ENCODE assay signal across 8 cellular contexts in genomic region chr1:168603501-168604107, GRCh38. TPM values are rescaled to one million over a fixed set of nuclear protein-coding genes. Genes with fewer than 3 reads are reported as not detected.
A peak's percentile ranks its signal among the peaks of the same experiment; 100 is the strongest.
DNase-seq lines count a peak whose midpoint lies in the region; ATAC-seq and TF ChIP-seq lines count a peak whose summit lies in the region.

No MANE protein-coding gene starts in this region.

- no peak overlapping the region for H3K9ac ChIP-seq in NT2/D1 (ENCODE audit: insufficient read length, low read depth)

- TF ChIP-seq CTCF in epithelial cell of esophagus (IDR thresholded peaks at IDR 0.05; ENCODE audit: insufficient read depth, low read depth, low read length, missing control alignments): peak; percentile 93

- peak; percentile 79 for ATAC-seq in GM18868 (IDR thresholded peaks at IDR 0.05; ENCODE audit: unreplicated experiment)

- H3K9me3 ChIP-seq in NT2/D1 (ENCODE audit: insufficient read depth, low read length): no peaks in the 10 kb centered on the region

- no peaks in the 10 kb centered on the region for H3K27me3 ChIP-seq in NT2/D1 (ENCODE audit: insufficient read depth, insufficient read length)

- H3K4me3 ChIP-seq in NT2/D1 (ENCODE audit: insufficient read length, low read depth) (no peak overlapping the region), epithelial cell of esophagus (ENCODE audit: low read length) (no peak overlapping the region)

- no peaks in the 10 kb centered on the region for H3K36me3 ChIP-seq in NT2/D1 (ENCODE audit: insufficient read depth, insufficient read length, low read length)

- H3K4me1 ChIP-seq in NT2/D1 (ENCODE audit: insufficient read depth, insufficient read length): no peaks in the 10 kb centered on the region

- DNase-seq in A172 (ENCODE audit: low spot score): peak; percentile 77
- DNase-seq in HuH-7 (ENCODE audit: low spot score): peak; percentile 60
- DNase-seq in NT2/D1 (ENCODE audit: low read depth, low spot score): peak; percentile 68
- peak; percentile 23 for DNase-seq in activated CD8-positive, alpha-beta memory T cell treated with anti-CD3 and anti-CD28 coated beads, Interleukin-2, amount 50 U/mL, for 24 hours (ENCODE audit: extremely low read depth)
- peak; percentile 77 for DNase-seq in epithelial cell of esophagus (ENCODE audit: low read depth)
- DNase-seq in mucosa of gallbladder (ENCODE audit: low spot score): peak; percentile 80
- peak; percentile 40 for DNase-seq in stimulated activated CD8-positive, alpha-beta memory T cell treated with anti-CD3 and anti-CD28 coated beads, Interleukin-7, amount 100 ng/mL, for 24 hours (ENCODE audit: low read depth)

RNA-seq across cellular contexts. Expression of gene XCL1, which starts 27.2 kb away (rescaled TPM):
- total RNA-seq in A172 (2014; rRNA removed; shearing (Covaris generic)): not detected in 2 replicates
- 1.6 TPM for total RNA-seq in mucosa of gallbladder

RNA-seq across cellular contexts. Expression of gene XCL2, which starts 59.8 kb away (rescaled TPM):
- not detected in 2 replicates for total RNA-seq in A172 (2014; rRNA removed; shearing (Covaris generic))
- not detected for total RNA-seq in mucosa of gallbladder

Comparison
In these comparisons a context has a peak if more than half of its experiments do, and no peak if none do; other contexts are left out.
1. DNase-seq: peak in every context shown above with its lines; median percentile 80 in mucosa of gallbladder; 77 in A172; 77 in epithelial cell of esophagus; 68 in NT2/D1; 60 in HuH-7; 40 in stimulated activated CD8-positive, alpha-beta memory T cell treated with anti-CD3 and anti-CD28 coated beads, Interleukin-7, amount 100 ng/mL, for 24 hours; 23 in activated CD8-positive, alpha-beta memory T cell treated with anti-CD3 and anti-CD28 coated beads, Interleukin-2, amount 50 U/mL, for 24 hours.